1 cellular context compared by ENCODE assay signal in genomic region chr9:128689820-128690683, GRCh38.
TF ChIP-seq lines count a peak whose summit lies in the region.

No MANE protein-coding gene starts in this region.

TF ChIP-seq in HEK293, 187 proteins besides CTCF, POLR2A, EP300 and RAD21 (continued from another document):
- TF ChIP-seq ZNF580 (tag by site-specific recombination; IDR thresholded peaks at IDR 0.05) (no peak), GLIS2 (tag by site-specific recombination; IDR thresholded peaks at IDR 0.05) (peak; percentile 87), ZNF391 (tag by site-specific recombination; IDR thresholded peaks at IDR 0.05; ENCODE audit: borderline replicate concordance, low read depth) (no peak; the same call in 1 of the 2 replicates), MYNN (tag by site-specific recombination; IDR thresholded peaks at IDR 0.05; ENCODE audit: borderline replicate concordance) (no peak), YY1 (tag by site-specific recombination; IDR thresholded peaks at IDR 0.05) (0 out of 2 replicates have a peak, but pooled peaks have one; percentile 50), PATZ1 (tag by site-specific recombination; IDR thresholded peaks at IDR 0.05) (peak; percentile 60), ZNF529 (tag by site-specific recombination; IDR thresholded peaks at IDR 0.05; ENCODE audit: insufficient replicate concordance) (no peak), GLIS1 (tag by site-specific recombination; IDR thresholded peaks at IDR 0.05) (peak; percentile 98), ZBTB11 (tag by site-specific recombination; conservative IDR thresholded peaks at IDR 0.05; ENCODE audit: low read depth) (0 out of 2 replicates have a peak, but pooled peaks have one; percentile 21), ZNF394 (tag by site-specific recombination; IDR thresholded peaks at IDR 0.05; ENCODE audit: borderline replicate concordance) (peak; percentile 23; the same call in 1 of the 2 replicates), KLF17 (tag by site-specific recombination; IDR thresholded peaks at IDR 0.05) (no peak; the same call in 1 of the 2 replicates), ZIC2 (tag by site-specific recombination; IDR thresholded peaks at IDR 0.05) (peak; percentile 55), ELK4 (IDR thresholded peaks at IDR 0.05; ENCODE audit: borderline replicate concordance, low read depth, low read length) (no peak), SP3 (tag by site-specific recombination; IDR thresholded peaks at IDR 0.05) (no peak), TSHZ1 (tag by site-specific recombination; IDR thresholded peaks at IDR 0.05; ENCODE audit: borderline replicate concordance) (no peak), KLF7 (tag by site-specific recombination; IDR thresholded peaks at IDR 0.05; ENCODE audit: borderline replicate concordance) (no peak), ZBTB26 (tag by site-specific recombination; optimal IDR thresholded peaks at IDR 0.05) (peak; percentile 56), EGR2 (tag by site-specific recombination; IDR thresholded peaks at IDR 0.05; ENCODE audit: low read depth) (peak; percentile 78), ZNF692 (tag by site-specific recombination; IDR thresholded peaks at IDR 0.05) (0 out of 2 replicates have a peak, but pooled peaks have one; percentile 26), ZNF266 (tag by site-specific recombination; IDR thresholded peaks at IDR 0.05; ENCODE audit: low read depth) (no peak), ZFHX2 (tag by site-specific recombination; conservative IDR thresholded peaks at IDR 0.05) (peak; percentile 77), ZNF398 (tag by site-specific recombination; IDR thresholded peaks at IDR 0.05) (no peak), HOXA7 (CRISPR knock-in tag; IDR thresholded peaks at IDR 0.05; ENCODE audit: borderline replicate concordance) (no peak), ZNF202 (tag by site-specific recombination; IDR thresholded peaks at IDR 0.05; ENCODE audit: borderline replicate concordance) (no peak), ZBTB8A (tag by site-specific recombination; IDR thresholded peaks at IDR 0.05) (peak; percentile 69), ZXDB (tag by site-specific recombination; IDR thresholded peaks at IDR 0.05) (no peak; the same call in 1 of the 2 replicates), GLI4 (tag by site-specific recombination; IDR thresholded peaks at IDR 0.05) (no peak), ZNF157 (tag by site-specific recombination; IDR thresholded peaks at IDR 0.05) (no peak), KLF16 (tag by site-specific recombination; IDR thresholded peaks at IDR 0.05) (peak; percentile 31), KLF10 (tag by site-specific recombination; IDR thresholded peaks at IDR 0.05) (peak; percentile 38; the same call in 1 of the 2 replicates), ZNF112 (tag by site-specific recombination; IDR thresholded peaks at IDR 0.05) (no peak), PRDM6 (tag by site-specific recombination; IDR thresholded peaks at IDR 0.05) (no peak), ZNF449 (tag by site-specific recombination; IDR thresholded peaks at IDR 0.05) (peak; percentile 19; the same call in 1 of the 2 replicates), SP2 (tag by site-specific recombination; IDR thresholded peaks at IDR 0.05) (peak; percentile 40), ZNF223 (tag by site-specific recombination; IDR thresholded peaks at IDR 0.05) (no peak), ZNF138 (tag by site-specific recombination; IDR thresholded peaks at IDR 0.05; ENCODE audit: borderline replicate concordance) (no peak), ZSCAN30 (tag by site-specific recombination; IDR thresholded peaks at IDR 0.05) (0 out of 2 replicates have a peak, but pooled peaks have one; percentile 38), ZBTB20 (tag by site-specific recombination; IDR thresholded peaks at IDR 0.05) (peak; percentile 27; the same call in 1 of the 2 replicates), ZNF585B (tag by site-specific recombination; IDR thresholded peaks at IDR 0.05) (no peak)
